1 cellular context compared by ENCODE assay signal in genomic region chr2:242011991-242012764, GRCh38.
A peak's percentile ranks its signal among the peaks of the same experiment; 100 is the strongest.
TF ChIP-seq lines count a peak whose summit lies in the region.

No MANE protein-coding gene starts in this region.

TF ChIP-seq in GM12878, 131 proteins besides CTCF, POLR2A, EP300 and RAD21 (continued from another document):
- no peak for TF ChIP-seq PRDM15 (CRISPR knock-in tag; IDR thresholded peaks at IDR 0.05)
- peak; percentile 31; the same call in 1 of the 2 replicates for TF ChIP-seq SPI1 (IDR thresholded peaks at IDR 0.05; ENCODE audit: borderline replicate concordance, insufficient read depth, low read depth, low read length)
- no peak for TF ChIP-seq NFYA (IDR thresholded peaks at IDR 0.05; ENCODE audit: borderline replicate concordance, low read depth, low read length)
